13 cellular contexts compared by ENCODE assay signal in the genomic region with DNA sequence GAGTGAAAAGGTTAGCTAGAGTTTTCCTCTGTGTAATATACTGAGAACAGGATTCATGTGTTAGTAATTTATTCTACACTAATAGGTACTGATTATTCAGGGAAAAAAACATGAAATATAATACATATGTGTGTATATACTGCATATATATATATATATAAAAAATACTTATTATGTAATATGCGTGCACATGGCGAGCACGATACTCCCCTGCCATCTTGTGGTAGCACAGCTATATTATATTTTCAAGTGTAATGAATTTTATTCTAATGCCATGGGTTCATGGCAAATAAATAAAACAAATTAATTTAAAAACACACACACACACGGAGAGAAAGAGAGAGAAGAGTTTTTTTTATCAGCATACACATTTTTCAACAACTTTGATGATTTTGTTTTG.
DNase-seq lines count a peak whose midpoint lies in the region; ATAC-seq, FAIRE-seq and TF ChIP-seq lines count a peak whose summit lies in the region.
"Had no signal": no experiment of that assay in that cellular context is flagged by ENCODE, and none has a peak within 500 bp of the region (broad histone marks: within the 10 kb centered on the region; RNA-seq: fewer than 3 reads in every experiment).

No MANE protein-coding gene starts in this region.

- no peaks in the 10 kb centered on the region for H3K27me3 Mint-ChIP-seq in activated naive CD4-positive, alpha-beta T cell treated with anti-CD3 and anti-CD28 coated beads, Interleukin-2, amount 10 ng/mL, durations not matched to agents 7 days and 5 days
- H3K27me3 Mint-ChIP-seq: memory B cell had no signal

- no peaks in the 10 kb centered on the region for H3K4me1 Mint-ChIP-seq in activated naive CD4-positive, alpha-beta T cell treated with anti-CD3 and anti-CD28 coated beads, Interleukin-2, amount 10 ng/mL, durations not matched to agents 7 days and 5 days
- H3K4me1 Mint-ChIP-seq: memory B cell had no signal

- intact Hi-C loops in dorsolateral prefrontal cortex (cut with DNase I), result loop anchor here (10.0 kb wide), 4 partner anchors 455 to 1915 kb away; a partner anchor contains a TSS
- intact Hi-C loops in pancreas (cut with DNase I), result no loop called here

- H3K36me3 ChIP-seq in OCI-LY1 (ENCODE audit: insufficient read depth, low read length), result no peaks in the 10 kb centered on the region
- no peaks in the 10 kb centered on the region for H3K36me3 ChIP-seq in pancreas

- H3K79me2 ChIP-seq in OCI-LY1 (ENCODE audit: insufficient read depth, low read length), result no peaks in the 10 kb centered on the region

- 53 to 63% methylated on average over 4 of the region's 4 CpGs for WGBS in pancreas, 2 donors

- H3K9me3 Mint-ChIP-seq in activated naive CD4-positive, alpha-beta T cell treated with anti-CD3 and anti-CD28 coated beads, Interleukin-2, amount 10 ng/mL, durations not matched to agents 7 days and 5 days, result no peaks in the 10 kb centered on the region

- TF ChIP-seq CTCF in OCI-LY1 (IDR thresholded peaks at IDR 0.05; ENCODE audit: low read length), result peak; percentile 18; the same call in 1 of the 2 replicates
- peak in 55 of 56 donors; percentile 43 to 86 (median 68) for TF ChIP-seq CTCF in dorsolateral prefrontal cortex (IDR thresholded peaks at IDR 0.05 in 54 of 56, conservative IDR thresholded peaks at IDR 0.05 in 2 of 56; ENCODE audit: low read depth in 1 of 56, partially characterized antibody in 56 of 56)
- no peak for TF ChIP-seq CTCF in pancreas (IDR thresholded peaks at IDR 0.05)

- H3K27ac ChIP-seq in OCI-LY1 (ENCODE audit: low read depth, low read length, poor library complexity, severe bottlenecking) (no peak overlapping the region), dorsolateral prefrontal cortex (no peak overlapping the region), pancreas (no peak overlapping the region)
- H3K27ac ChIP-seq: HL-60 had no signal

- no peaks in the 10 kb centered on the region for H3F3A ChIP-seq in OCI-LY1 (ENCODE audit: insufficient read depth, low read length)

- H3K9ac ChIP-seq in OCI-LY1 (ENCODE audit: low read length), result no peak overlapping the region

- no peaks in the 10 kb centered on the region for H3K4me1 ChIP-seq in OCI-LY1 (ENCODE audit: insufficient read depth, low read length, severe bottlenecking)
- no peaks in the 10 kb centered on the region for H3K4me1 ChIP-seq in pancreas

- no peak overlapping the region for H3K4me2 ChIP-seq in OCI-LY1 (ENCODE audit: low read length)

- H3K27me3 ChIP-seq in OCI-LY1 (ENCODE audit: insufficient read depth, low read length) (no peaks in the 10 kb centered on the region), dorsolateral prefrontal cortex (no peaks in the 10 kb centered on the region), pancreas (no peaks in the 10 kb centered on the region)

- peak; percentile 25 for DNase-seq in activated naive CD4-positive, alpha-beta T cell treated with anti-CD3 and anti-CD28 coated beads, Interleukin-2, amount 10 ng/mL, durations not matched to agents 7 days and 5 days
- no peak for DNase-seq in activated naive CD4-positive, alpha-beta T cell (lab: John Stamatoyannopoulos, UW)
- DNase-seq in dorsolateral prefrontal cortex (peak in 2 of 10 donors; percentile 40 to 49), stromal cell of bone marrow (ENCODE audit: low read depth) (peak; percentile 6), pancreas (no peak), NCI-H1930 (lab: John Stamatoyannopoulos, UW) (no peak), Ammon's horn (ENCODE audit: low spot score) (no peak)
- DNase-seq: COR-L47, erythroblast, H7 had no signal

- H4K20me1 ChIP-seq in OCI-LY1 (ENCODE audit: insufficient read depth, low read length), result no peaks in the 10 kb centered on the region

- H3K9me2 ChIP-seq in OCI-LY1 (ENCODE audit: low read depth, low read length), result no peaks in the 10 kb centered on the region

- no peak for FAIRE-seq in pancreas (lab: Jason Lieb, UNC)

- no peaks in the 10 kb centered on the region for H3K36me3 Mint-ChIP-seq in activated naive CD4-positive, alpha-beta T cell treated with anti-CD3 and anti-CD28 coated beads, Interleukin-2, amount 10 ng/mL, durations not matched to agents 7 days and 5 days
- H3K36me3 Mint-ChIP-seq: memory B cell had no signal

- ATAC-seq in pancreas, result no peak

- no peak overlapping the region for H3K27ac Mint-ChIP-seq in activated naive CD4-positive, alpha-beta T cell treated with anti-CD3 and anti-CD28 coated beads, Interleukin-2, amount 10 ng/mL, durations not matched to agents 7 days and 5 days
- H3K27ac Mint-ChIP-seq: memory B cell had no signal

- H3K4me3 Mint-ChIP-seq in activated naive CD4-positive, alpha-beta T cell treated with anti-CD3 and anti-CD28 coated beads, Interleukin-2, amount 10 ng/mL, durations not matched to agents 7 days and 5 days, result no peak overlapping the region
- H3K4me3 Mint-ChIP-seq: memory B cell had no signal

- CTCF ChIA-PET in activated naive CD4-positive, alpha-beta T cell treated with anti-CD3 and anti-CD28 coated beads, Interleukin-2, amount 10 ng/mL, durations not matched to agents 7 days and 5 days (lab: Charles Lee), result interaction anchor here (0.5 to 1.2 kb wide), 4 partner anchors 1059 to 1893 kb away, joined by 3 to 4 read pairs (median 3); no protein-coding TSS in a partner anchor

- H2AFZ ChIP-seq in OCI-LY1 (ENCODE audit: low read length), result no peak overlapping the region

- H3K9me3 ChIP-seq in OCI-LY1 (ENCODE audit: low read length) (no peaks in the 10 kb centered on the region), pancreas (no peaks in the 10 kb centered on the region)

- H3K4me3 ChIP-seq in OCI-LY1 (ENCODE audit: low read depth, low read length, poor library complexity, severe bottlenecking) (no peak overlapping the region), dorsolateral prefrontal cortex (no peak overlapping the region), pancreas (no peak overlapping the region)

Comparison
In these comparisons a context has a peak if more than half of its experiments do, and no peak if none do; other contexts are left out.
1. DNase-seq: peak in activated naive CD4-positive, alpha-beta T cell treated with anti-CD3 and anti-CD28 coated beads, Interleukin-2, amount 10 ng/mL, durations not matched to agents 7 days and 5 days (single experiment) and stromal cell of bone marrow (single experiment); none in activated naive CD4-positive, alpha-beta T cell (0 of 4), pancreas (0 of 6), NCI-H1930 (0 of 2) and Ammon's horn (single experiment).
2. CTCF ChIP-seq: peak in OCI-LY1 (single experiment) and dorsolateral prefrontal cortex (55 of 56); none in pancreas (0 of 4).
3. intact Hi-C loops: an anchor here in dorsolateral prefrontal cortex (10.0 kb wide); none called in pancreas.